ENCODE assay signal across 9 cellular contexts in genomic region chr17:40803617-40804082, GRCh38. TPM values are rescaled to one million over a fixed set of nuclear protein-coding genes. Genes with fewer than 3 reads are reported as not detected.
DNase-seq lines count a peak whose midpoint lies in the region; ATAC-seq, FAIRE-seq and TF ChIP-seq lines count a peak whose summit lies in the region.
"Had no signal": no experiment of that assay in that cellular context is flagged by ENCODE, and none has a peak within 500 bp of the region (broad histone marks: within the 10 kb centered on the region; RNA-seq: fewer than 3 reads in every experiment).

No MANE protein-coding gene starts in this region.

- intact Hi-C loops in stomach (cut with DNase I; ENCODE audit: low total_unique reads): loop anchor here (10.0 kb wide), 1 partner anchor 861 kb away; no protein-coding TSS in a partner anchor

- peaks cover 3% of the 10 kb centered on the region for H3K4me1 Mint-ChIP-seq in activated T-cell treated with anti-CD3 and anti-CD28 coated beads, Interleukin-2, amount 50 U/mL, for 4 hours (ENCODE audit: low read depth)
- no peaks in the 10 kb centered on the region for H3K4me1 Mint-ChIP-seq in neural crest cell

- no peaks in the 10 kb centered on the region for H3K4me1 ChIP-seq in fibroblast of lung (ENCODE audit: control insufficient read depth, extremely low read depth, insufficient read depth, low read length)
- H3K4me1 ChIP-seq in stomach: peaks cover 0 to 6% (median 2%) of the 10 kb centered on the region in 4 donors

- no peak overlapping the region for H3K4me2 ChIP-seq in fibroblast of lung (ENCODE audit: extremely low read depth, insufficient read depth, low read length)

- TF ChIP-seq CTCF in fibroblast of lung (conservative IDR thresholded peaks at IDR 0.05 in 1 of 2, IDR thresholded peaks at IDR 0.05 in 1 of 2; ENCODE audit: low read depth in 1 of 2, low read length in 2 of 2) (peak; percentile 89 to 91), neural crest cell (conservative IDR thresholded peaks at IDR 0.05) (peak; percentile 96), stomach (IDR thresholded peaks at IDR 0.05) (peak in 5 of 7 experiments; percentile 66 to 89 (median 79))

- H3K4me3 Mint-ChIP-seq in activated T-cell treated with anti-CD3 and anti-CD28 coated beads, Interleukin-2, amount 50 U/mL, for 4 hours: no peak overlapping the region
- no peak overlapping the region for H3K4me3 Mint-ChIP-seq in neural crest cell
- H3K4me3 Mint-ChIP-seq: dendritic cell treated with granulocyte-macrophage colony-stimulating factor and Interleukin-4, amounts not matched to agents 40 ng/mL and 50 ng/mL, for 4 days had no signal

- peak; percentile 83 for DNase-seq in ELR (ENCODE audit: low read depth)
- peak; percentile 73 for DNase-seq in MG63
- peak; percentile 60 for DNase-seq in RCC 7860 (ENCODE audit: low spot score)
- DNase-seq in activated T-cell treated with anti-CD3 and anti-CD28 coated beads, Interleukin-2, amount 50 U/mL, for 4 hours: peak; percentile 70
- peak; percentile 52 to 64 for DNase-seq in fibroblast of lung (ENCODE audit: low read depth in 2 of 2)
- DNase-seq in neural crest cell (ENCODE audit: low read depth, low spot score): peak; percentile 79
- peak; percentile 86 for DNase-seq in stomach

- H3K4me3 ChIP-seq in MG63 (no peak overlapping the region), fibroblast of lung (replicated peaks in 1 of 4; ENCODE audit: control extremely low read depth in 1 of 4, insufficient read depth in 1 of 4, low read depth in 3 of 4, low read length in 4 of 4) (no peak overlapping the region), stomach (no peak overlapping the region)

- no peaks in the 10 kb centered on the region for H3K27me3 ChIP-seq in MG63
- H3K27me3 ChIP-seq in fibroblast of lung (ENCODE audit: control insufficient read depth, insufficient read depth, low read length): peaks cover 29% of the 10 kb centered on the region
- H3K27me3 ChIP-seq in stomach: peaks cover 0 to 85% (median 34%) of the 10 kb centered on the region in 3 donors

- H3K27ac ChIP-seq in fibroblast of lung (ENCODE audit: insufficient read depth, low read length): no peak overlapping the region
- H3K27ac ChIP-seq in stomach: no peak overlapping the region

- no peaks in the 10 kb centered on the region for H4K20me1 ChIP-seq in fibroblast of lung (ENCODE audit: control insufficient read depth, extremely low read depth, insufficient read depth, low read length)

- H3K36me3 Mint-ChIP-seq in activated T-cell treated with anti-CD3 and anti-CD28 coated beads, Interleukin-2, amount 50 U/mL, for 4 hours (ENCODE audit: insufficient read depth): no peaks in the 10 kb centered on the region
- no peaks in the 10 kb centered on the region for H3K36me3 Mint-ChIP-seq in neural crest cell (ENCODE audit: low read depth)

- no peaks in the 10 kb centered on the region for H3K79me2 ChIP-seq in fibroblast of lung (ENCODE audit: control insufficient read depth, insufficient read depth, low read length)

- no peak overlapping the region for H3K9ac ChIP-seq in fibroblast of lung (ENCODE audit: insufficient read depth, low read length)

- no peak overlapping the region for H3K27ac Mint-ChIP-seq in neural crest cell (ENCODE audit: unreplicated experiment)
- H3K27ac Mint-ChIP-seq: dendritic cell treated with granulocyte-macrophage colony-stimulating factor and Interleukin-4, amounts not matched to agents 40 ng/mL and 50 ng/mL, for 4 days had no signal

- no peak overlapping the region for H2AFZ ChIP-seq in fibroblast of lung (ENCODE audit: low read length)

- H3K9me3 ChIP-seq in MG63 (no peaks in the 10 kb centered on the region), fibroblast of lung (ENCODE audit: control insufficient read depth, insufficient read depth, low read depth, low read length) (no peaks in the 10 kb centered on the region), stomach (no peaks in the 10 kb centered on the region)

- no peak for TF ChIP-seq EP300 in stomach (IDR thresholded peaks at IDR 0.05)

- no peaks in the 10 kb centered on the region for H3K9me3 Mint-ChIP-seq in activated T-cell treated with anti-CD3 and anti-CD28 coated beads, Interleukin-2, amount 50 U/mL, for 4 hours
- no peaks in the 10 kb centered on the region for H3K9me3 Mint-ChIP-seq in neural crest cell
- H3K9me3 Mint-ChIP-seq: dendritic cell treated with granulocyte-macrophage colony-stimulating factor and Interleukin-4, amounts not matched to agents 40 ng/mL and 50 ng/mL, for 4 days had no signal

- FAIRE-seq in RCC 7860 (lab: Jason Lieb, UNC): peak; percentile 90

- WGBS in stomach, 5 donors: 6 to 12% (median 8%) methylated on average over 13 of the region's 13 CpGs

- H3K36me3 ChIP-seq in MG63 (no peaks in the 10 kb centered on the region), fibroblast of lung (ENCODE audit: control insufficient read depth, insufficient read depth, low read length) (no peaks in the 10 kb centered on the region), stomach (no peaks in the 10 kb centered on the region)

- peak; percentile 89 to 96 for ATAC-seq in activated T-cell treated with anti-CD3 and anti-CD28 coated beads, Interleukin-2, amount 50 U/mL, for 4 hours
- ATAC-seq in GM21390 (IDR thresholded peaks at IDR 0.05; ENCODE audit: unreplicated experiment): no peak

- no peak for TF ChIP-seq POLR2A in stomach (IDR thresholded peaks at IDR 0.05)

- peaks cover 49% of the 10 kb centered on the region for H3K27me3 Mint-ChIP-seq in activated T-cell treated with anti-CD3 and anti-CD28 coated beads, Interleukin-2, amount 50 U/mL, for 4 hours (ENCODE audit: low read depth)
- H3K27me3 Mint-ChIP-seq in neural crest cell (ENCODE audit: low read depth): peaks cover 52% of the 10 kb centered on the region

RNA-seq across cellular contexts. Expression of gene KRT28, which starts 3.9 kb away (rescaled TPM):
- total RNA-seq in MG63 (2014; rRNA removed; shearing (Covaris generic); ENCODE audit: low replicate concordance): not detected in 2 replicates
- total RNA-seq in activated T-cell treated with anti-CD3 and anti-CD28 coated beads, Interleukin-2, amount 50 U/mL, for 4 hours: not detected
- total RNA-seq in fibroblast of lung: not detected in 2 replicates
- polyA plus RNA-seq in fibroblast of lung: not detected in 2 replicates
- polyA plus RNA-seq in fibroblast of lung (2012): not detected in 2 replicates
- not detected in 2 replicates for polyA minus RNA-seq in fibroblast of lung (ENCODE audit: low replicate concordance)
- total RNA-seq in neural crest cell: not detected in 2 replicates
- not detected for total RNA-seq in stomach
- polyA plus RNA-seq in stomach: not detected

RNA-seq across cellular contexts. Expression of gene KRT10, which starts 18.8 kb away (rescaled TPM):
- total RNA-seq in MG63 (2014; rRNA removed; shearing (Covaris generic); ENCODE audit: low replicate concordance): 48.4 and 70.6 TPM in 2 replicates
- total RNA-seq in activated T-cell treated with anti-CD3 and anti-CD28 coated beads, Interleukin-2, amount 50 U/mL, for 4 hours: 10 to 100 TPM; 48.7 to 50.0 (median 49.7) TPM
- total RNA-seq in fibroblast of lung: 4.1 TPM in 2 replicates
- 26.9 and 45.8 TPM in 2 replicates for polyA plus RNA-seq in fibroblast of lung
- 74.4 and 77.5 TPM in 2 replicates for polyA plus RNA-seq in fibroblast of lung (2012)
- 0.93 TPM in 1 of 2 replicates, not detected in the other for polyA minus RNA-seq in fibroblast of lung (ENCODE audit: low replicate concordance)
- total RNA-seq in neural crest cell: 33.2 and 39.1 TPM in 2 replicates
- 10 to 100 TPM in 1 of 5 donors, 1 to 10 TPM in 3, under 1 TPM in 1; 0.58 to 25.4 (median 2.9) TPM for total RNA-seq in stomach
- polyA plus RNA-seq in stomach: 10 to 100 TPM; 46.1 to 49.0 (median 47.7) TPM

RNA-seq across cellular contexts. Expression of gene KRT27, which starts 21.3 kb away (rescaled TPM):
- total RNA-seq in MG63 (2014; rRNA removed; shearing (Covaris generic); ENCODE audit: low replicate concordance): not detected in 2 replicates
- not detected for total RNA-seq in activated T-cell treated with anti-CD3 and anti-CD28 coated beads, Interleukin-2, amount 50 U/mL, for 4 hours
- not detected in 2 replicates for total RNA-seq in fibroblast of lung
- not detected in 2 replicates for polyA plus RNA-seq in fibroblast of lung
- polyA plus RNA-seq in fibroblast of lung (2012): not detected in 2 replicates
- not detected in 2 replicates for polyA minus RNA-seq in fibroblast of lung (ENCODE audit: low replicate concordance)
- not detected in 2 replicates for total RNA-seq in neural crest cell
- total RNA-seq in stomach: not detected
- not detected for polyA plus RNA-seq in stomach

RNA-seq across cellular contexts. Expression of gene KRT26, which starts 31.6 kb away (rescaled TPM):
- not detected in 2 replicates for total RNA-seq in MG63 (2014; rRNA removed; shearing (Covaris generic); ENCODE audit: low replicate concordance)
- total RNA-seq in activated T-cell treated with anti-CD3 and anti-CD28 coated beads, Interleukin-2, amount 50 U/mL, for 4 hours: not detected
- total RNA-seq in fibroblast of lung (not detected in 2 replicates), neural crest cell (not detected in 2 replicates), stomach (not detected)
- polyA plus RNA-seq in fibroblast of lung (not detected in 2 replicates), stomach (not detected)
- not detected in 2 replicates for polyA plus RNA-seq in fibroblast of lung (2012)
- not detected in 2 replicates for polyA minus RNA-seq in fibroblast of lung (ENCODE audit: low replicate concordance)

RNA-seq across cellular contexts. Expression of gene KRT25, which starts 48.5 kb away (rescaled TPM):
- total RNA-seq in MG63 (2014; rRNA removed; shearing (Covaris generic); ENCODE audit: low replicate concordance): not detected in 2 replicates
- total RNA-seq in activated T-cell treated with anti-CD3 and anti-CD28 coated beads, Interleukin-2, amount 50 U/mL, for 4 hours: not detected
- total RNA-seq in fibroblast of lung (not detected in 2 replicates), neural crest cell (not detected in 2 replicates), stomach (not detected)
- polyA plus RNA-seq in fibroblast of lung (not detected in 2 replicates), stomach (not detected)
- polyA plus RNA-seq in fibroblast of lung (2012): not detected in 2 replicates
- not detected in 2 replicates for polyA minus RNA-seq in fibroblast of lung (ENCODE audit: low replicate concordance)
